8 cellular contexts compared by ENCODE assay signal in genomic region chr4:181143241-181143854, GRCh38.
DNase-seq lines count a peak whose midpoint lies in the region; ATAC-seq and TF ChIP-seq lines count a peak whose summit lies in the region.

No MANE protein-coding gene starts in this region.

- POLR2A ChIA-PET in Panc1 (lab: Charles Lee), result no interaction called here

- H3K4me3 Mint-ChIP-seq in osteocyte (ENCODE audit: unreplicated experiment), result no peak overlapping the region

- H3K36me3 ChIP-seq in Panc1 (ENCODE audit: control insufficient read depth, insufficient read depth, low read length) (no peaks in the 10 kb centered on the region), tibial nerve (no peaks in the 10 kb centered on the region)

- intact Hi-C loops in Panc1 (cut with micrococcal nuclease; ENCODE audit: unreplicated experiment), result loop anchor here (1.0 to 10.0 kb wide), 2 partner anchors 319 to 385 kb away; no protein-coding TSS in a partner anchor

- no peak for TF ChIP-seq POLR2A in tibial nerve (IDR thresholded peaks at IDR 0.05)

- no TSS peak for BruUV-seq in Panc1 (replicated peaks; lab: Mats Ljungman, UMichigan)

- H3K36me3 Mint-ChIP-seq in osteocyte (ENCODE audit: unreplicated experiment), result no peaks in the 10 kb centered on the region

- DNase-seq in EL, result peak; percentile 62
- DNase-seq in HS-27A (ENCODE audit: low read depth), result peak; percentile 7
- DNase-seq in Panc1 (ENCODE audit: low read depth, low spot score), result peak; percentile 39
- DNase-seq in activated T-helper 1 cell treated with anti-CD3 and anti-CD28 coated beads, Interleukin-2, amount 50 U/mL, for 16 hours (ENCODE audit: low read depth in 1 of 2, low spot score in 1 of 2), result peak; percentile 34 to 42
- peak; percentile 47 to 85 for DNase-seq in foreskin fibroblast
- DNase-seq in osteocyte (ENCODE audit: extremely low spot score, unreplicated experiment), result peak; percentile 88
- DNase-seq in tibial nerve (ENCODE audit: low spot score in 2 of 2), result peak; percentile 83 to 91

- CTCF ChIA-PET in Panc1 (lab: Charles Lee), result interaction anchor here (1.6 kb wide), 1 partner anchor 385 kb away, joined by 4 read pairs; no protein-coding TSS in a partner anchor

- H3K27ac ChIP-seq in Panc1 (ENCODE audit: low read length) (no peak overlapping the region), tibial nerve (no peak overlapping the region)

- H3K9me3 Mint-ChIP-seq in osteocyte (ENCODE audit: unreplicated experiment), result no peaks in the 10 kb centered on the region

- WGBS in tibial nerve, 2 donors, result 4 to 5% methylated on average over 8 of the region's 8 CpGs

- H3K4me3 ChIP-seq in Panc1 (ENCODE audit: low read depth in 2 of 2, low read length in 2 of 2) (no peak overlapping the region), foreskin fibroblast (ENCODE audit: low read depth in 1 of 2, low read length in 2 of 2) (no peak overlapping the region), tibial nerve (no peak overlapping the region)

- H3K9me3 ChIP-seq in Panc1 (ENCODE audit: control insufficient read depth, insufficient read depth, low read depth, low read length) (no peaks in the 10 kb centered on the region), tibial nerve (no peaks in the 10 kb centered on the region)

- TF ChIP-seq CTCF in Panc1 (IDR thresholded peaks at IDR 0.05) (peak; percentile 69), foreskin fibroblast (IDR thresholded peaks at IDR 0.05; ENCODE audit: low read depth, low read length) (peak; percentile 88), osteocyte (IDR thresholded peaks at IDR 0.05) (peak; percentile 92), tibial nerve (IDR thresholded peaks at IDR 0.05) (peak; percentile 74 to 93 (median 78))

- no peak for TF ChIP-seq EP300 in tibial nerve (IDR thresholded peaks at IDR 0.05)

- H3K4me1 ChIP-seq in Panc1 (ENCODE audit: control insufficient read depth, insufficient read depth, low read length) (no peaks in the 10 kb centered on the region), tibial nerve (peaks cover 0 to 11% (median 0%) of the 10 kb centered on the region in 4 donors)

- no peak overlapping the region for H3K27ac Mint-ChIP-seq in osteocyte (ENCODE audit: unreplicated experiment)

- H3K27me3 Mint-ChIP-seq in osteocyte (ENCODE audit: unreplicated experiment), result peaks cover 22% of the 10 kb centered on the region

- in situ Hi-C loops in Panc1 (cut with HindIII; ENCODE audit: low pct_unique_long_range_greater_than_20kb, low sequenced_read_pairs), result no loop called here

- ATAC-seq in GM21423 (IDR thresholded peaks at IDR 0.05; ENCODE audit: unreplicated experiment), result peak; percentile 87
- ATAC-seq in Panc1, result peak; percentile 85; the same call in 1 of the 2 replicates

- H3K4me1 Mint-ChIP-seq in osteocyte (ENCODE audit: unreplicated experiment), result peaks cover 2% of the 10 kb centered on the region

- H3K27me3 ChIP-seq in Panc1 (ENCODE audit: control insufficient read depth, insufficient read depth, low read length) (no peaks in the 10 kb centered on the region), tibial nerve (no peaks in the 10 kb centered on the region)

Comparison
In these comparisons a context has a peak if more than half of its experiments do, and no peak if none do; other contexts are left out.
1. DNase-seq: peak in every context shown above with its lines; median percentile 88 in osteocyte; 87 in tibial nerve; 66 in foreskin fibroblast; 62 in EL; 39 in Panc1; 38 in activated T-helper 1 cell treated with anti-CD3 and anti-CD28 coated beads, Interleukin-2, amount 50 U/mL, for 16 hours; 7 in HS-27A.